In genomic region chr2:101820519-101820918, GRCh38 we compare ENCODE assay signal across 10 cellular contexts.
DNase-seq lines count a peak whose midpoint lies in the region; ATAC-seq, FAIRE-seq and TF ChIP-seq lines count a peak whose summit lies in the region.
"Had no signal": no experiment of that assay in that cellular context is flagged by ENCODE, and none has a peak within 500 bp of the region (broad histone marks: within the 10 kb centered on the region; RNA-seq: fewer than 3 reads in every experiment).

No MANE protein-coding gene starts in this region.

- TF ChIP-seq POLR2A in H1 (IDR thresholded peaks at IDR 0.05; ENCODE audit: control extremely low read depth in 1 of 2, low read depth in 2 of 2, low read length in 2 of 2) (no peak), gastroesophageal sphincter (IDR thresholded peaks at IDR 0.05) (no peak)

- TF ChIP-seq EP300 in H1 (IDR thresholded peaks at IDR 0.05; ENCODE audit: borderline replicate concordance in 1 of 2, low read depth in 2 of 2, low read length in 2 of 2) (no peak), gastroesophageal sphincter (IDR thresholded peaks at IDR 0.05) (no peak)

- H3K36me3 ChIP-seq in PC-3 (ENCODE audit: low read depth, low read length) (peaks cover 19% of the 10 kb centered on the region), H1 (ENCODE audit: control insufficient read depth in 2 of 4, insufficient read depth in 4 of 4, low read length in 3 of 4) (peaks cover 0 to 7% (median 5%) of the 10 kb centered on the region in 4 experiments; a peak in 4 of 8 replicates), gastroesophageal sphincter (no peaks in the 10 kb centered on the region)

- H3K9me3 Mint-ChIP-seq in progenitor cell of endocrine pancreas (ENCODE audit: low read depth) = no peaks in the 10 kb centered on the region

- no peak overlapping the region for H2BK20ac ChIP-seq in H1 (ENCODE audit: low read length)

- peaks cover 11% of the 10 kb centered on the region for H3F3A ChIP-seq in PC-3 (ENCODE audit: low read length, unreplicated experiment)

- 0 out of 2 replicates have a peak overlapping the region, but pooled peaks have one; percentile 34 for H2AK5ac ChIP-seq in H1 (ENCODE audit: low read depth, low read length)

- H2BK12ac ChIP-seq in H1 (ENCODE audit: low read depth, low read length) = no peak overlapping the region

- no peak for FAIRE-seq in H1 (lab: Jason Lieb, UNC)

- no peak for DNase-seq in activated CD4-positive, CD25-positive, alpha-beta regulatory T cell (lab: John Stamatoyannopoulos, UW)
- peak; percentile 52 for DNase-seq in PC-3
- DNase-seq in H1 (ENCODE audit: low read depth in 1 of 2, low spot score in 2 of 2) = no peak
- DNase-seq in progenitor cell of endocrine pancreas (ENCODE audit: low spot score, unreplicated experiment) = no peak
- no peak for DNase-seq in NCI-H1048 (lab: John Stamatoyannopoulos, UW)
- DNase-seq: AML-193, NCI-H748 treated with DMSO at 0.1 percent for 48 hours had no signal

- no peaks in the 10 kb centered on the region for H3K27me3 Mint-ChIP-seq in progenitor cell of endocrine pancreas

- H3K4me3 Mint-ChIP-seq in progenitor cell of endocrine pancreas (ENCODE audit: low read depth) = no peak overlapping the region

- no peak overlapping the region for H3K23ac ChIP-seq in H1 (ENCODE audit: insufficient read length)

- no peaks in the 10 kb centered on the region for H3K27me3 ChIP-seq in PC-3 (ENCODE audit: low read length)
- H3K27me3 ChIP-seq in H1 (replicated peaks in 1 of 4; ENCODE audit: control insufficient read depth in 3 of 4, extremely low read depth in 1 of 4, insufficient read depth in 3 of 4, low read length in 3 of 4) = no peaks in the 10 kb centered on the region
- no peaks in the 10 kb centered on the region for H3K27me3 ChIP-seq in gastroesophageal sphincter

- H3K27ac Mint-ChIP-seq in progenitor cell of endocrine pancreas = peak overlapping the region; percentile 75

- no peak overlapping the region for H3K4me3 ChIP-seq in PC-3 (ENCODE audit: low read length)
- H3K4me3 ChIP-seq in H1 (ENCODE audit: extremely low read depth in 1 of 4, insufficient read depth in 2 of 4, low read depth in 3 of 4, low read length in 4 of 4) = no peak overlapping the region
- H3K4me3 ChIP-seq in gastroesophageal sphincter = no peak overlapping the region

- CTCF ChIA-PET in PC-3 (lab: Charles Lee) (no interaction called here), H1 (lab: Charles Lee; ENCODE audit: partially characterized antibody) (interaction anchor here (1.5 kb wide), 1 partner anchor 24 kb away, joined by 4 read pairs; no protein-coding TSS in a partner anchor)

- no peak overlapping the region for H3K18ac ChIP-seq in H1 (ENCODE audit: extremely low read depth, low read length)

- H3K9ac ChIP-seq in PC-3 (ENCODE audit: low read length) (no peak overlapping the region), H1 (replicated peaks in 1 of 4; ENCODE audit: extremely low read depth in 1 of 4, low read depth in 3 of 4, low read length in 3 of 4) (no peak overlapping the region)

- no peaks in the 10 kb centered on the region for H3K9me2 ChIP-seq in PC-3 (replicated peaks; ENCODE audit: low read length)

- no peaks in the 10 kb centered on the region; the same call in 1 of the 2 replicates for H3K79me1 ChIP-seq in H1 (ENCODE audit: low read depth, low read length)

- peaks cover 69% of the 10 kb centered on the region for H4K20me1 ChIP-seq in PC-3 (ENCODE audit: low read length)
- peaks cover 2 to 14% of the 10 kb centered on the region in 2 experiments for H4K20me1 ChIP-seq in H1 (replicated peaks in 1 of 2; ENCODE audit: control insufficient read depth in 1 of 2, insufficient read depth in 2 of 2, low read length in 2 of 2)

- no peak overlapping the region for H2AFZ ChIP-seq in PC-3 (ENCODE audit: low read length)
- H2AFZ ChIP-seq in H1 (ENCODE audit: low read length) = no peak overlapping the region

- no peak for TF ChIP-seq RAD21 in H1 (IDR thresholded peaks at IDR 0.05 in 1 of 2, conservative IDR thresholded peaks at IDR 0.05 in 1 of 2; ENCODE audit: low read depth in 2 of 2, low read length in 2 of 2)

- peaks cover 63% of the 10 kb centered on the region for H3K4me1 ChIP-seq in PC-3 (ENCODE audit: insufficient read depth, low read length)
- peaks cover 0 to 25% (median 11%) of the 10 kb centered on the region in 4 experiments; a peak in 3 of 7 replicates for H3K4me1 ChIP-seq in H1 (replicated peaks in 1 of 4; ENCODE audit: control insufficient read depth in 3 of 4, insufficient read depth in 4 of 4, low read length in 3 of 4)
- H3K4me1 ChIP-seq in gastroesophageal sphincter = peaks cover 0 to 66% (median 20%) of the 10 kb centered on the region in 3 donors

- POLR2A ChIA-PET in PC-3 (lab: Charles Lee; ENCODE audit: unreplicated experiment) = no interaction called here
- POLR2A ChIA-PET in H1 (lab: Charles Lee; ENCODE audit: partially characterized antibody) = no interaction called here

- H3K27ac ChIP-seq in PC-3 (ENCODE audit: low read length) = peak overlapping the region; percentile 59
- no peak overlapping the region for H3K27ac ChIP-seq in H1 (ENCODE audit: low read depth, low read length)
- no peak overlapping the region for H3K27ac ChIP-seq in gastroesophageal sphincter

- intact Hi-C loops in PC-3 (cut with micrococcal nuclease) = no loop called here

- no peaks in the 10 kb centered on the region for H3K36me3 Mint-ChIP-seq in progenitor cell of endocrine pancreas (ENCODE audit: insufficient read depth)

- ATAC-seq in activated CD4-positive, CD25-positive, alpha-beta regulatory T cell treated with anti-CD3 and anti-CD28 coated beads, Interleukin-2, amount 50 U/mL, for 24 hours = peak; percentile 39 to 43
- ATAC-seq in PC-3 (no peak), GM19324 (IDR thresholded peaks at IDR 0.05; ENCODE audit: low FRiP score, unreplicated experiment) (no peak), gastroesophageal sphincter (no peak)

- no peak overlapping the region for H3K4ac ChIP-seq in H1 (replicated peaks; ENCODE audit: insufficient read length, low read depth, low read length)

- TF ChIP-seq CTCF in PC-3 (conservative IDR thresholded peaks at IDR 0.05; ENCODE audit: low read depth, low read length) = no peak
- no peak for TF ChIP-seq CTCF in H1 (IDR thresholded peaks at IDR 0.05; ENCODE audit: control extremely low read depth in 1 of 3, insufficient read depth in 1 of 3, low read depth in 1 of 3, low read length in 3 of 3)
- TF ChIP-seq CTCF in progenitor cell of endocrine pancreas (IDR thresholded peaks at IDR 0.05; ENCODE audit: unreplicated experiment) = no peak
- no peak for TF ChIP-seq CTCF in gastroesophageal sphincter (IDR thresholded peaks at IDR 0.05)

- no peaks in the 10 kb centered on the region for H3K23me2 ChIP-seq in H1 (ENCODE audit: low read depth, low read length)

- H4K91ac ChIP-seq in H1 (replicated peaks; ENCODE audit: insufficient read length, low read length) = no peak overlapping the region

- peaks cover 47% of the 10 kb centered on the region for H3K4me1 Mint-ChIP-seq in progenitor cell of endocrine pancreas (ENCODE audit: low read depth)

- H4K8ac ChIP-seq in H1 (ENCODE audit: extremely low read depth, insufficient read depth, low read length) = no peak overlapping the region

- H2BK120ac ChIP-seq in H1 (replicated peaks; ENCODE audit: low read depth, low read length) = no peak overlapping the region

- 88% methylated on average over 4 of the region's 4 CpGs; no CpG with 5 or more reads in 1 of the 2 experiments for WGBS in H1 (ENCODE audit: extremely low coverage in 1 of 2, insufficient coverage in 1 of 2, insufficient read length in 1 of 2, insufficient replicate concordance in 2 of 2, low coverage in 1 of 2, low lambda C conversion rate in 2 of 2, missing lambda C conversion rate in 1 of 2), 2 experiments
- WGBS in gastroesophageal sphincter (ENCODE audit: low coverage in 1 of 2), 2 donors = 68 to 80% methylated on average over 1 to 3 of the region's 4 CpGs

- no peak overlapping the region for H4K5ac ChIP-seq in H1 (ENCODE audit: insufficient read length, low read depth, low read length)

- no peak overlapping the region for H3K56ac ChIP-seq in H1 (replicated peaks; ENCODE audit: insufficient read length, low read depth, low read length)

- H2BK15ac ChIP-seq in H1 (ENCODE audit: low read length) = no peak overlapping the region

- no TSS peak for BruUV-seq in PC-3 (replicated peaks; lab: Mats Ljungman, UMichigan)

- H3K79me2 ChIP-seq in PC-3 (ENCODE audit: low read length) (peaks cover 91% of the 10 kb centered on the region), H1 (ENCODE audit: control insufficient read depth in 1 of 2, insufficient read depth in 2 of 2, low read length in 2 of 2) (peaks cover 9 to 89% of the 10 kb centered on the region in 2 experiments)

- H3K4me2 ChIP-seq in PC-3 (ENCODE audit: low read length) (no peak overlapping the region), H1 (ENCODE audit: insufficient read depth in 1 of 2, low read depth in 2 of 2, low read length in 2 of 2) (no peak overlapping the region)

- H3K9me3 ChIP-seq in PC-3 (ENCODE audit: low read length) = no peaks in the 10 kb centered on the region
- H3K9me3 ChIP-seq in H1 (ENCODE audit: insufficient read depth in 2 of 2, low read depth in 1 of 2, low read length in 1 of 2) = no peaks in the 10 kb centered on the region
- H3K9me3 ChIP-seq in gastroesophageal sphincter = no peaks in the 10 kb centered on the region

- H3K14ac ChIP-seq in H1 (ENCODE audit: insufficient read length) = no peak overlapping the region

- H2BK5ac ChIP-seq in H1 (ENCODE audit: low read depth, low read length) = no peak overlapping the region; the same call in 1 of the 2 replicates

TF ChIP-seq in H1, 55 proteins besides CTCF, POLR2A, EP300 and RAD21:
- TF ChIP-seq SIN3A (conservative IDR thresholded peaks at IDR 0.05 in 1 of 2, IDR thresholded peaks at IDR 0.05 in 1 of 2; ENCODE audit: low read depth in 1 of 2, low read length in 2 of 2) = no peak
- no peak for TF ChIP-seq TEAD4 (IDR thresholded peaks at IDR 0.05; ENCODE audit: low read depth, low read length)
- TF ChIP-seq SUZ12 (IDR thresholded peaks at IDR 0.05; ENCODE audit: low read length) = no peak
- no peak for TF ChIP-seq SIRT6 (IDR thresholded peaks at IDR 0.05; ENCODE audit: low read length)
- TF ChIP-seq TAF7 (optimal IDR thresholded peaks at IDR 0.05; ENCODE audit: borderline replicate concordance, low read depth, low read length) = no peak
- TF ChIP-seq CHD2 (IDR thresholded peaks at IDR 0.05; ENCODE audit: low read length) = no peak
TF ChIP-seq in H1: peak in this region for 0.

Comparison
In these comparisons a context has a peak if more than half of its experiments do, and no peak if none do; other contexts are left out.
1. ATAC-seq: peak in activated CD4-positive, CD25-positive, alpha-beta regulatory T cell treated with anti-CD3 and anti-CD28 coated beads, Interleukin-2, amount 50 U/mL, for 24 hours (2 of 2); none in PC-3 (single experiment), GM19324 (single experiment) and gastroesophageal sphincter (single experiment).